Comparison of ENCODE assay signal across 22 cellular contexts in genomic region chr6:9431945-9432344, GRCh38.
"Had no signal": no experiment of that assay in that cellular context is flagged by ENCODE, and none has a peak within 500 bp of the region (broad histone marks: within the 10 kb centered on the region; RNA-seq: fewer than 3 reads in every experiment).

No MANE protein-coding gene starts in this region.

- H3K4me1 Mint-ChIP-seq: IgD-negative memory B cell had no signal

- H3K4me3 Mint-ChIP-seq: IgD-negative memory B cell had no signal

- FAIRE-seq: HTR-8/SVneo, K562 had no signal

- H3K4me3 ChIP-seq: K562 had no signal

- H3K27ac ChIP-seq: HL-60, KMS-11, RWPE1 had no signal

- H3K27ac Mint-ChIP-seq: IgD-negative memory B cell had no signal

- DNase-seq: Kasumi-1, MM.1S, NCI-H1092 treated with DMSO at 0.1 percent for 48 hours, NCI-H1436, NCI-H187, NCI-H2029, NCI-H2081 treated with DMSO at 0.1 percent for 48 hours, NCI-H2171, NCI-H226, NCI-H446, NCI-H510A, NCI-H524 treated with DMSO at 0.1 percent for 48 hours, NCI-H69, NCI-H774, SHP77 had no signal

- H3K36me3 Mint-ChIP-seq: IgD-negative memory B cell had no signal

- ATAC-seq: K562, SK-N-SH treated with all-trans-retinoic acid at 6 μM for 48 hours had no signal

- H3K27me3 Mint-ChIP-seq: IgD-negative memory B cell had no signal
